In genomic region chr19:2456301-2456570, GRCh38 we compare ENCODE assay signal across 1 cellular context.
TF ChIP-seq lines count a peak whose summit lies in the region.

No MANE protein-coding gene starts in this region.

TF ChIP-seq in HCT116, 20 proteins besides CTCF, POLR2A, EP300 and RAD21 (continued from another document):
- no peak for TF ChIP-seq REST (IDR thresholded peaks at IDR 0.05; ENCODE audit: low read depth)
- no peak for TF ChIP-seq EGR1 (IDR thresholded peaks at IDR 0.05; ENCODE audit: low read depth)
- TF ChIP-seq ZFX (IDR thresholded peaks at IDR 0.05) = no peak
- TF ChIP-seq SIN3A (IDR thresholded peaks at IDR 0.05; ENCODE audit: low read depth) = no peak
- no peak for TF ChIP-seq SRF (IDR thresholded peaks at IDR 0.05; ENCODE audit: low read depth)
- no peak for TF ChIP-seq JUND (IDR thresholded peaks at IDR 0.05)
- no peak for TF ChIP-seq MAX (IDR thresholded peaks at IDR 0.05)
- no peak for TF ChIP-seq TCF7L2 (IDR thresholded peaks at IDR 0.05; ENCODE audit: borderline replicate concordance, extremely low read depth, insufficient read depth, insufficient read length)
- no peak for TF ChIP-seq POLR2AphosphoS5 (IDR thresholded peaks at IDR 0.05; ENCODE audit: low read depth, low read length)
- no peak for TF ChIP-seq CEBPB (IDR thresholded peaks at IDR 0.05; ENCODE audit: low read depth)
- no peak for TF ChIP-seq ELF1 (IDR thresholded peaks at IDR 0.05; ENCODE audit: borderline replicate concordance, low read depth)
- no peak for TF ChIP-seq ZBTB33 (IDR thresholded peaks at IDR 0.05; ENCODE audit: extremely low read depth, insufficient replicate concordance, low read length)
- TF ChIP-seq CBX3 (IDR thresholded peaks at IDR 0.05; ENCODE audit: low read depth) = no peak
TF ChIP-seq in HCT116: peak in this region for 0.
